4 cellular contexts compared by ENCODE assay signal in genomic region chr7:35204850-35205249, GRCh38. TPM values are rescaled to one million over a fixed set of nuclear protein-coding genes. Genes with fewer than 3 reads are reported as not detected.
"Had no signal": no experiment of that assay in that cellular context is flagged by ENCODE, and none has a peak within 500 bp of the region (broad histone marks: within the 10 kb centered on the region; RNA-seq: fewer than 3 reads in every experiment).

No MANE protein-coding gene starts in this region.

RNA-seq across cellular contexts. Expression of gene TBX20, which starts 49.0 kb away (rescaled TPM):
- total RNA-seq: GM23248, H9, HFFc6 had no signal
- polyA plus RNA-seq: GM23248, GM23338 had no signal
